In genomic region chr20:50115041-50115512, GRCh38 we compare ENCODE assay signal across 8 cellular contexts. TPM values are rescaled to one million over a fixed set of nuclear protein-coding genes. Genes with fewer than 3 reads are reported as not detected.
A peak's percentile ranks its signal among the peaks of the same experiment; 100 is the strongest.
DNase-seq lines count a peak whose midpoint lies in the region; ATAC-seq, FAIRE-seq and TF ChIP-seq lines count a peak whose summit lies in the region.

No MANE protein-coding gene starts in this region.

- H3K4ac ChIP-seq in mesenchymal stem cell (ENCODE audit: low read depth in 1 of 2, low read length in 2 of 2) = peak overlapping the region; percentile 9 to 17

- H3K27ac Mint-ChIP-seq in activated naive CD4-positive, alpha-beta T cell treated with anti-CD3 and anti-CD28 coated beads, Interleukin-2, amount 50 U/mL, for 24 hours = peak overlapping the region; percentile 60

- H2AK5ac ChIP-seq in mesenchymal stem cell (ENCODE audit: low read length, severe bottlenecking) = peak overlapping the region; percentile 71

- TF ChIP-seq RAD21 in K562 (CRISPR knock-in tag; conservative IDR thresholded peaks at IDR 0.05 in 1 of 2, IDR thresholded peaks at IDR 0.05 in 1 of 2) = no peak

- FAIRE-seq in K562 (lab: Jason Lieb, UNC) = no peak

- ATAC-seq in K562 (no peak), upper lobe of right lung (no peak), HG02610 (IDR thresholded peaks at IDR 0.05; ENCODE audit: unreplicated experiment) (no peak)

- in situ Hi-C loops in K562 (cut with MboI) = no loop called here

- H3K9me1 ChIP-seq in K562 (ENCODE audit: control insufficient read depth, insufficient read depth, low read length) = peaks cover 7% of the 10 kb centered on the region

- H3K27ac ChIP-seq in K562 (ENCODE audit: extremely low read depth, low read depth, low read length) (peak overlapping the region; percentile 75), mesenchymal stem cell (ENCODE audit: low read length, poor library complexity, severe bottlenecking) (no peak overlapping the region), upper lobe of right lung (peak overlapping the region; percentile 59)

- WGBS in K562 (ENCODE audit: insufficient coverage, low coverage, missing lambda C conversion rate) = 44% methylated on average over 6 of the region's 6 CpGs
- WGBS in mesenchymal stem cell = 80% methylated on average over 6 of the region's 6 CpGs

- peak overlapping the region; percentile 29 to 61 for H2BK12ac ChIP-seq in mesenchymal stem cell (ENCODE audit: low read length in 2 of 2)

- H3K36me3 ChIP-seq in K562 (ENCODE audit: control insufficient read depth, insufficient read depth, low read length) = peaks cover 12% of the 10 kb centered on the region
- H3K36me3 ChIP-seq in mesenchymal stem cell (ENCODE audit: control insufficient read depth in 1 of 2, insufficient read depth in 2 of 2, low read depth in 1 of 2, low read length in 2 of 2) = peaks cover 0 to 7% of the 10 kb centered on the region in 2 experiments
- H3K36me3 ChIP-seq in upper lobe of right lung = no peaks in the 10 kb centered on the region

- no peaks in the 10 kb centered on the region for H3K9me3 ChIP-seq in K562 (replicated peaks; ENCODE audit: control insufficient read depth, insufficient read depth, low read depth, low read length)
- no peaks in the 10 kb centered on the region for H3K9me3 ChIP-seq in mesenchymal stem cell (ENCODE audit: control insufficient read depth, low read length)
- no peaks in the 10 kb centered on the region for H3K9me3 ChIP-seq in upper lobe of right lung

- no peak overlapping the region for H4K8ac ChIP-seq in mesenchymal stem cell (ENCODE audit: low read length)

- CTCF ChIA-PET in K562 (lab: Yijun Ruan, JAX; ENCODE audit: low intra/inter-chr PET ratio) = no interaction called here

- no peak for TF ChIP-seq EP300 in K562 (IDR thresholded peaks at IDR 0.05; ENCODE audit: low read length)

- H3K18ac ChIP-seq in mesenchymal stem cell (ENCODE audit: low read depth in 1 of 2, low read length in 2 of 2) = no peak overlapping the region

- peaks cover 49% of the 10 kb centered on the region for H3K79me2 ChIP-seq in K562 (ENCODE audit: control insufficient read depth, insufficient read depth, low read length)

- peak overlapping the region; percentile 49 for H4K91ac ChIP-seq in mesenchymal stem cell (ENCODE audit: low read length)

- BruUV-seq in K562 (replicated peaks; lab: Mats Ljungman, UMichigan) = no TSS peak

- no peaks in the 10 kb centered on the region for H3K9me3 Mint-ChIP-seq in activated naive CD4-positive, alpha-beta T cell treated with anti-CD3 and anti-CD28 coated beads, Interleukin-2, amount 50 U/mL, for 24 hours

- H3K79me1 ChIP-seq in mesenchymal stem cell (replicated peaks; ENCODE audit: low read length, poor library complexity, severe bottlenecking) = peaks cover 11% of the 10 kb centered on the region

- no peak for TF ChIP-seq POLR2A in K562 (conservative IDR thresholded peaks at IDR 0.05)

- H3K27me3 ChIP-seq in K562 (ENCODE audit: control insufficient read depth in 2 of 2, insufficient read depth in 2 of 2, low read length in 2 of 2) = no peaks in the 10 kb centered on the region
- no peaks in the 10 kb centered on the region for H3K27me3 ChIP-seq in mesenchymal stem cell (ENCODE audit: control insufficient read depth in 1 of 2, insufficient read depth in 1 of 2, low read length in 2 of 2)
- no peaks in the 10 kb centered on the region for H3K27me3 ChIP-seq in upper lobe of right lung

- H3K14ac ChIP-seq in mesenchymal stem cell (ENCODE audit: low read length in 2 of 2) = no peak overlapping the region

- DNase-seq in activated naive CD4-positive, alpha-beta T cell treated with anti-CD3 and anti-CD28 coated beads, Interleukin-2, amount 50 U/mL, for 16 hours = no peak
- DNase-seq in K562 (ENCODE audit: extremely low read depth in 1 of 4, low spot score in 3 of 4) (no peak), mesenchymal stem cell (no peak), upper lobe of right lung (no peak), C1 segment of cervical spinal cord (lab: John Stamatoyannopoulos, UW) (no peak), RPMI8226 (no peak)

- intact Hi-C loops in K562 (cut with micrococcal nuclease) (no loop called here), upper lobe of right lung (cut with DNase I) (no loop called here)

- POLR2A ChIA-PET in K562 (lab: Yijun Ruan, JAX) = interaction anchor here (0.8 to 2.8 kb wide), 11 partner anchors 8 to 132 kb away, joined by 3 to 22 read pairs (median 5); partner anchors contain the start of genes PEDS1 and SNAI1

- TF ChIP-seq CTCF in K562 (IDR thresholded peaks at IDR 0.05 in 2 of 3, conservative IDR thresholded peaks at IDR 0.05 in 1 of 3; ENCODE audit: insufficient read depth in 2 of 3, low read depth in 1 of 3, low read length in 3 of 3) (no peak), upper lobe of right lung (IDR thresholded peaks at IDR 0.05) (no peak)

- H4K20me1 ChIP-seq in K562 (replicated peaks; ENCODE audit: control insufficient read depth, insufficient read depth, low read length) = peaks cover 25% of the 10 kb centered on the region

- no peak overlapping the region for H2BK120ac ChIP-seq in mesenchymal stem cell (ENCODE audit: low read depth, low read length)

- H3K4me1 Mint-ChIP-seq in activated naive CD4-positive, alpha-beta T cell treated with anti-CD3 and anti-CD28 coated beads, Interleukin-2, amount 50 U/mL, for 24 hours = peaks cover 60% of the 10 kb centered on the region

- H3K4me1 ChIP-seq in K562 (replicated peaks in 1 of 2; ENCODE audit: control insufficient read depth in 2 of 2, insufficient read depth in 2 of 2, low read length in 2 of 2) (peaks cover 23 to 41% of the 10 kb centered on the region in 2 experiments), mesenchymal stem cell (ENCODE audit: control insufficient read depth, insufficient read depth, low read depth, low read length) (peaks cover 21% of the 10 kb centered on the region), upper lobe of right lung (peaks cover 36% of the 10 kb centered on the region)

- H3K4me3 Mint-ChIP-seq in activated naive CD4-positive, alpha-beta T cell treated with anti-CD3 and anti-CD28 coated beads, Interleukin-2, amount 50 U/mL, for 24 hours = peak overlapping the region; percentile 96

- H2AFZ ChIP-seq in K562 (ENCODE audit: low read depth, low read length) = peak overlapping the region; percentile 99
- no peak overlapping the region for H2AFZ ChIP-seq in mesenchymal stem cell (ENCODE audit: low read depth, low read length)

- H3K9ac ChIP-seq in K562 (ENCODE audit: insufficient read depth in 1 of 2, low read depth in 2 of 2, low read length in 2 of 2) = peak overlapping the region; percentile 86 to 89
- peak overlapping the region; percentile 89 for H3K9ac ChIP-seq in mesenchymal stem cell (ENCODE audit: low read length)

- no peak overlapping the region for H2BK15ac ChIP-seq in mesenchymal stem cell (ENCODE audit: low read depth, poor library complexity, severe bottlenecking)

- H3K4me2 ChIP-seq in K562 (ENCODE audit: insufficient read depth, low read length) (peak overlapping the region; percentile 98), mesenchymal stem cell (ENCODE audit: low read length, poor library complexity, severe bottlenecking) (peak overlapping the region; percentile 66)

- H3K27me3 Mint-ChIP-seq in activated naive CD4-positive, alpha-beta T cell treated with anti-CD3 and anti-CD28 coated beads, Interleukin-2, amount 50 U/mL, for 24 hours = no peaks in the 10 kb centered on the region

- H3K4me3 ChIP-seq in K562 = peak overlapping the region; percentile 63
- H3K4me3 ChIP-seq in mesenchymal stem cell (ENCODE audit: insufficient read depth in 1 of 2, low read depth in 1 of 2, low read length in 2 of 2) = peak overlapping the region in 1 of 2 experiments; percentile 83
- peak overlapping the region; percentile 52 for H3K4me3 ChIP-seq in upper lobe of right lung

- no peak overlapping the region for H3K23ac ChIP-seq in mesenchymal stem cell (ENCODE audit: low read length in 2 of 2)

- H2BK5ac ChIP-seq in mesenchymal stem cell (ENCODE audit: low read depth, low read length, poor library complexity, severe bottlenecking) = no peak overlapping the region

- H3K36me3 Mint-ChIP-seq in activated naive CD4-positive, alpha-beta T cell treated with anti-CD3 and anti-CD28 coated beads, Interleukin-2, amount 50 U/mL, for 24 hours = peaks cover 4% of the 10 kb centered on the region

RNA-seq across cellular contexts. Expression of gene UBE2V1, which starts 2.1 kb away (rescaled TPM):
- total RNA-seq in K562 (2011; cell fraction: chromatin; rRNA removed; ENCODE audit: low replicate concordance) = 218 and 364 TPM in 2 replicates
- total RNA-seq in K562 (2011; cell fraction: nucleolus; rRNA removed) = 115 and 134 TPM in 2 replicates
- total RNA-seq in K562 (2011; cell fraction: nucleoplasm; rRNA removed) = 295 and 429 TPM in 2 replicates
- total RNA-seq in K562 (2014; rRNA removed) (62.8 and 94.6 TPM in 2 replicates), K562 (2014; rRNA removed; fragmentation: Illumina TruSeq; extraction: Trizol) (93.0 and 107 TPM in 2 replicates), K562 (2015; rRNA removed; fragmentation: Illumina TruSeq; extraction: Trizol) (93.5 and 94.9 TPM in 2 replicates), K562 (2021) (113 and 119 TPM in 2 replicates), upper lobe of right lung (83.2 TPM)
- polyA plus RNA-seq in K562 (2011; rRNA removed) (112 and 129 TPM in 2 replicates), K562 (2014; fragmentation: Illumina TruSeq; extraction: Trizol) (237 and 271 TPM in 2 replicates), K562 (2014; fragmentation: Nextera tagmentation; extraction: Ambion mirVana) (100 to 1,000 TPM; 145 to 357 TPM), K562 (2014; rRNA removed) (146 and 170 TPM in 2 replicates)
- polyA plus RNA-seq in K562 (2011; cell fraction: cytosol; rRNA removed) = 77.3 and 148 TPM in 2 replicates
- 118 and 127 TPM in 2 replicates for polyA plus RNA-seq in K562 (2011; cell fraction: nucleus; rRNA removed)
- polyA plus RNA-seq in K562 (2012) = 139 and 160 TPM in 2 replicates
- polyA minus RNA-seq in K562 (2011; rRNA and poly(A)+ RNA removed) = 132 and 142 TPM in 2 replicates
- 41.7 and 44.1 TPM in 2 replicates for polyA minus RNA-seq in K562 (2011; cell fraction: cytosol; rRNA and poly(A)+ RNA removed)
- polyA minus RNA-seq in K562 (2011; cell fraction: nucleus; rRNA and poly(A)+ RNA removed) = 67.2 and 111 TPM in 2 replicates
- 292 TPM for polyA plus RNA-seq in mesenchymal stem cell (2013, experiment 1 of 2)
- polyA plus RNA-seq in mesenchymal stem cell (2013, experiment 2 of 2) = 286 TPM

RNA-seq across cellular contexts. Expression of gene PEDS1, which starts 38.4 kb away (rescaled TPM):
- total RNA-seq in K562 (2011; cell fraction: chromatin; rRNA removed; ENCODE audit: low replicate concordance) = 13.1 and 31.5 TPM in 2 replicates
- total RNA-seq in K562 (2011; cell fraction: nucleolus; rRNA removed) = 28.4 and 33.9 TPM in 2 replicates
- total RNA-seq in K562 (2011; cell fraction: nucleoplasm; rRNA removed) = 33.6 and 54.6 TPM in 2 replicates
- total RNA-seq in K562 (2014; rRNA removed) = 32.8 and 43.9 TPM in 2 replicates
- total RNA-seq in K562 (2014; rRNA removed; fragmentation: Illumina TruSeq; extraction: Trizol) = 11.4 and 17.1 TPM in 2 replicates
- total RNA-seq in K562 (2015; rRNA removed; fragmentation: Illumina TruSeq; extraction: Trizol) = 24.7 and 24.9 TPM in 2 replicates
- 28.0 and 28.5 TPM in 2 replicates for total RNA-seq in K562 (2021)
- polyA plus RNA-seq in K562 (2011; rRNA removed) = 23.6 and 53.8 TPM in 2 replicates
- 65.7 and 87.4 TPM in 2 replicates for polyA plus RNA-seq in K562 (2011; cell fraction: cytosol; rRNA removed)
- polyA plus RNA-seq in K562 (2011; cell fraction: nucleus; rRNA removed) = 22.6 and 23.4 TPM in 2 replicates
- polyA plus RNA-seq in K562 (2012) = 24.6 and 36.8 TPM in 2 replicates
- 38.5 and 40.3 TPM in 2 replicates for polyA plus RNA-seq in K562 (2014; fragmentation: Illumina TruSeq; extraction: Trizol)
- 1 to 10 TPM; 2.9 to 3.9 TPM for polyA plus RNA-seq in K562 (2014; fragmentation: Nextera tagmentation; extraction: Ambion mirVana)
- 24.2 and 29.4 TPM in 2 replicates for polyA plus RNA-seq in K562 (2014; rRNA removed)
- polyA minus RNA-seq in K562 (2011; rRNA and poly(A)+ RNA removed) = 33.6 and 49.2 TPM in 2 replicates
- 34.3 and 45.2 TPM in 2 replicates for polyA minus RNA-seq in K562 (2011; cell fraction: cytosol; rRNA and poly(A)+ RNA removed)
- polyA minus RNA-seq in K562 (2011; cell fraction: nucleus; rRNA and poly(A)+ RNA removed) = 4.0 and 5.9 TPM in 2 replicates
- 59.1 TPM for polyA plus RNA-seq in mesenchymal stem cell (2013, experiment 1 of 2)
- 58.4 TPM for polyA plus RNA-seq in mesenchymal stem cell (2013, experiment 2 of 2)
- 31.3 TPM for total RNA-seq in upper lobe of right lung
